ENCODE assay signal across 21 cellular contexts in the genomic region with DNA sequence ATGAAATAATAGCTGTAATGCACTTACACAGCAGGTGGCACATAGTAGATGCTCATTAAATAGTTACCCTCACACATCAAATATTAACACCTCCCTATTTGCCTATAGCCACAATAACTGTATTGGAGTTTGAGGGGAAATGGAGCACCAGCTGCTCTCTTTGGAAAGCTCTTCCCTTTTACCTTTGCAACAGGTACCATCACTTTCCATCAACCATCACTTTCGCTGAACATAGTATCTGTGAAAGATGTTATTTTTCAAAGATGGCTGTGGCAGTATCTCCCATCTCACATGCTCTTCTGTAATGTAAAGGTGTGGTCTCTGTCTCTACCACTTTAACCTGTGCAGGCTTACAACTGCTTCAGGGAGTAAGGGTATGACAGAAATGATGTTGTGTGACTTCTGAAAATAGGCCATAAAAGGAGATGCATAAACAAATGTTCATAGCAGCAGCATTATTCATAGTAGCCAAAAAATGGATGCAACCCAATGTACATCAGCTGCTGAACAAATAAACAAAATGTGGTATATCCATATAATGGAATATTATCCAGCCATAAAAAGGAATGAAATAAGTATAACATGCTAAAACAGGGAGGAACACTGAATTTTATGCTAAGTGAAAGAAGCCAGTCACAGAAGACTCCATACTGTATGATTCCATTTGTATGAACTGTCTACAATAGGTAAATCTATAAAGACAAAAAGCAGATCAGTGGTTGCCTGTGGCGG.
"Had no signal": no experiment of that assay in that cellular context is flagged by ENCODE, and none has a peak within 500 bp of the region (broad histone marks: within the 10 kb centered on the region; RNA-seq: fewer than 3 reads in every experiment).

No MANE protein-coding gene starts in this region.

- H3K27me3 Mint-ChIP-seq: effector memory CD8-positive, alpha-beta T cell; stimulated activated naive CD8-positive, alpha-beta T cell treated with anti-CD3 and anti-CD28 coated beads, Interleukin-15, amount 100 ng/mL, for 72 hours; type B pancreatic cell had no signal

- H3K4me1 Mint-ChIP-seq: stimulated activated naive CD8-positive, alpha-beta T cell treated with anti-CD3 and anti-CD28 coated beads, Interleukin-15, amount 100 ng/mL, for 72 hours had no signal

- ATAC-seq: effector memory CD8-positive, alpha-beta T cell; lower lobe of right lung; natural killer cell; stimulated activated naive CD8-positive, alpha-beta T cell treated with anti-CD3 and anti-CD28 coated beads, Interleukin-15, amount 100 ng/mL, for 72 hours had no signal

- H3K27ac Mint-ChIP-seq: effector memory CD8-positive, alpha-beta T cell; stimulated activated naive CD8-positive, alpha-beta T cell treated with anti-CD3 and anti-CD28 coated beads, Interleukin-15, amount 100 ng/mL, for 72 hours; type B pancreatic cell had no signal

- DNase-seq: cortex of kidney; effector memory CD8-positive, alpha-beta T cell; erythroblast; esophagus squamous epithelium; foreskin melanocyte; left ventricle myocardium superior; lower lobe of right lung; natural killer cell; occipital lobe; ovary; right lobe of liver; stimulated activated CD4-positive, alpha-beta T cell treated with anti-CD3 and anti-CD28 coated beads, Interleukin-12 subunit alpha, Interleukin-12 subunit beta, amount 100 ng/mL, for 4 hours; stimulated activated CD4-positive, alpha-beta T cell treated with anti-CD3 and anti-CD28 coated beads, Interleukin-1b, Interleukin-23, amount 100 ng/mL, for 48 hours; stimulated activated CD4-positive, alpha-beta T cell treated with anti-CD3 and anti-CD28 coated beads, Interleukin-4, amount 100 ng/mL, for 1 hour; stimulated activated CD8-positive, alpha-beta memory T cell treated with anti-CD3 and anti-CD28 coated beads, Interleukin-4, amount 100 ng/mL, for 48 hours; stimulated activated naive CD4-positive, alpha-beta T cell; stimulated activated naive CD8-positive, alpha-beta T cell treated with anti-CD3 and anti-CD28 coated beads, Interleukin-15, amount 100 ng/mL, for 72 hours; thyroid gland had no signal

- H3K27ac ChIP-seq: esophagus squamous epithelium, lower lobe of right lung, ovary, right lobe of liver, thyroid gland had no signal

- H3K9me3 Mint-ChIP-seq: effector memory CD8-positive, alpha-beta T cell; natural killer cell; stimulated activated naive CD8-positive, alpha-beta T cell treated with anti-CD3 and anti-CD28 coated beads, Interleukin-15, amount 100 ng/mL, for 72 hours; type B pancreatic cell had no signal

- H3K4me2 ChIP-seq: smooth muscle cell had no signal

- H3K27me3 ChIP-seq: esophagus squamous epithelium, ovary, right lobe of liver, thyroid gland had no signal

- H3K9me3 ChIP-seq: esophagus squamous epithelium, lower lobe of right lung, ovary, right lobe of liver, thyroid gland had no signal

- H3K36me3 ChIP-seq: ovary, right lobe of liver had no signal

- H3K4me3 ChIP-seq: esophagus squamous epithelium, lower lobe of right lung, ovary, right lobe of liver, smooth muscle cell, thyroid gland had no signal

- FAIRE-seq: keratinocyte had no signal

- H3K4me1 ChIP-seq: esophagus squamous epithelium, lower lobe of right lung, right lobe of liver, thyroid gland had no signal

- H3K4me3 Mint-ChIP-seq: effector memory CD8-positive, alpha-beta T cell; natural killer cell; stimulated activated naive CD8-positive, alpha-beta T cell treated with anti-CD3 and anti-CD28 coated beads, Interleukin-15, amount 100 ng/mL, for 72 hours; type B pancreatic cell had no signal
